Comparison of ENCODE assay signal across 8 cellular contexts in genomic region chr22:18001040-18001893, GRCh38.
DNase-seq lines count a peak whose midpoint lies in the region; ATAC-seq and TF ChIP-seq lines count a peak whose summit lies in the region.

No MANE protein-coding gene starts in this region.

- no peaks in the 10 kb centered on the region for H3K27me3 ChIP-seq in muscle layer of colon (ENCODE audit: control insufficient read depth in 1 of 2, insufficient read depth in 2 of 2, low read length in 2 of 2)

- H3K4me1 ChIP-seq in muscle layer of colon (ENCODE audit: insufficient read depth, low read length) = peaks cover 25% of the 10 kb centered on the region

- ATAC-seq in stimulated activated memory B cell treated with anti-CD40 and anti-IgM and Interleukin-4, amounts not matched to agents 10 μg/mL and 1 μg/mL and 100 μg/mL, for 72 hours = peak; percentile 86
- ATAC-seq in HG02938 (IDR thresholded peaks at IDR 0.05; ENCODE audit: unreplicated experiment) = no peak

- no peaks in the 10 kb centered on the region for H3K9me3 Mint-ChIP-seq in stimulated activated memory B cell treated with anti-CD40 and anti-IgM and Interleukin-4, amounts not matched to agents 10 μg/mL and 1 μg/mL and 100 μg/mL, for 72 hours

- peak overlapping the region; percentile 86 for H3K4me3 Mint-ChIP-seq in stimulated activated memory B cell treated with anti-CD40 and anti-IgM and Interleukin-4, amounts not matched to agents 10 μg/mL and 1 μg/mL and 100 μg/mL, for 72 hours

- no peaks in the 10 kb centered on the region for H3K36me3 Mint-ChIP-seq in stimulated activated memory B cell treated with anti-CD40 and anti-IgM and Interleukin-4, amounts not matched to agents 10 μg/mL and 1 μg/mL and 100 μg/mL, for 72 hours

- no peaks in the 10 kb centered on the region for H3K27me3 Mint-ChIP-seq in stimulated activated memory B cell treated with anti-CD40 and anti-IgM and Interleukin-4, amounts not matched to agents 10 μg/mL and 1 μg/mL and 100 μg/mL, for 72 hours

- peak overlapping the region; percentile 97 for H3K27ac Mint-ChIP-seq in stimulated activated memory B cell treated with anti-CD40 and anti-IgM and Interleukin-4, amounts not matched to agents 10 μg/mL and 1 μg/mL and 100 μg/mL, for 72 hours

- peak overlapping the region; percentile 53 for H3K9ac ChIP-seq in muscle layer of colon (ENCODE audit: low read length)

- H3K4me1 Mint-ChIP-seq in stimulated activated memory B cell treated with anti-CD40 and anti-IgM and Interleukin-4, amounts not matched to agents 10 μg/mL and 1 μg/mL and 100 μg/mL, for 72 hours = peaks cover 89% of the 10 kb centered on the region

- peak overlapping the region; percentile 82 to 89 for H3K4me3 ChIP-seq in muscle layer of colon (ENCODE audit: low read depth in 1 of 2, low read length in 2 of 2)

- DNase-seq in LoVo (ENCODE audit: low spot score) = peak; percentile 96
- peak; percentile 71 for DNase-seq in RPMI8226
- DNase-seq in activated T-helper 9 cell treated with anti-CD3 and anti-CD28 coated beads, Interleukin-2, amount 50 U/mL, for 16 hours (ENCODE audit: low read depth) = peak; percentile 50
- peak; percentile 98 for DNase-seq in fibroblast of gingiva (ENCODE audit: low read depth)

- H3K9me3 ChIP-seq in muscle layer of colon (ENCODE audit: low read length) = no peaks in the 10 kb centered on the region

- peak; percentile 37 for TF ChIP-seq CTCF in GM12873 (IDR thresholded peaks at IDR 0.05; ENCODE audit: insufficient read depth, low read depth, low read length, missing control alignments)

- peak overlapping the region; percentile 95 for H3K27ac ChIP-seq in muscle layer of colon (ENCODE audit: low read depth, low read length)

- no peaks in the 10 kb centered on the region for H3K36me3 ChIP-seq in muscle layer of colon (ENCODE audit: insufficient read depth, low read length)
